10 cellular contexts compared by ENCODE assay signal in the genomic region with DNA sequence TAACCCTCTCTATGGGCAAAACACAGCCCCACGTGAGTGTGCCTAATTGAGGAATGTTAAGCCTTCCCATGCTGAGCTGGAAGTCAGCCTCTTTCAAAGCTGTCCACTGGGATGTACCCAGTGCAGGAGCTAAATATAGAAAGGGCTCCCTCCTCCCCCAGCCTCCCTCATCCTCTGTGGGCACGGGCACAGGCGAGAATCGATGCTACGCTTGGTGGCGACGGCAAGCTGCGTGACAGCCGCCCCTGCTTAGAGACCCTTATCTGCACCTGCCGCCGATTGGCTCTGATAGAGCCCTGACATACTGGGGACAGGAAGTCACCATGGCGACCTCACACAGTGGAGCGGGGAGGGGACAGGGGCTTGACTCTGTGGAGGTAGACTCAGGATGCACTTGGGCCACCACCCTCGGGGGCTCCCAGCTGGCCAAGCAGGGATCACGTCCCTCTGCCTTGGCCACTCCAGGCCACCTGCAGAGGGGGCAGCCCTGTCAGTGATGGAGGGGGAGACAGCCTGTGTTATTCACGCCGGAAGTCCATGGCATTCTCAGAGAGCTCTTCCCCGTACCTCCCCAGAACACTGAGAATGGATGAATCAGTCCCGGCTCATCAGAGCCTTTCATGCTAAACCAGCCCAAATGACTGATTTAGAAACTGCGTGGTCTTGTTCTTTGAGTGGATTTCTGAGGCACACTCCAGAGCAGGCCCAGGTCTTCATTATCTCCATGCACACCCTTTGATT.
DNase-seq lines count a peak whose midpoint lies in the region; ATAC-seq, FAIRE-seq and TF ChIP-seq lines count a peak whose summit lies in the region.
"Had no signal": no experiment of that assay in that cellular context is flagged by ENCODE, and none has a peak within 500 bp of the region (broad histone marks: within the 10 kb centered on the region; RNA-seq: fewer than 3 reads in every experiment).

No MANE protein-coding gene starts in this region.

- H2BK20ac ChIP-seq in H1 (ENCODE audit: low read length): no peak overlapping the region

- H2BK5ac ChIP-seq in H1 (ENCODE audit: low read depth, low read length): no peak overlapping the region

- no peaks in the 10 kb centered on the region for H3K79me2 ChIP-seq in H1 (ENCODE audit: control insufficient read depth in 1 of 2, insufficient read depth in 2 of 2, low read length in 2 of 2)

- 85% methylated on average over 20 of the region's 20 CpGs; no CpG with 5 or more reads in 1 of the 2 experiments for WGBS in H1 (ENCODE audit: extremely low coverage in 1 of 2, insufficient coverage in 1 of 2, insufficient read length in 1 of 2, insufficient replicate concordance in 2 of 2, low coverage in 1 of 2, low lambda C conversion rate in 2 of 2, missing lambda C conversion rate in 1 of 2), 2 experiments

- TF ChIP-seq POLR2A in H1 (IDR thresholded peaks at IDR 0.05; ENCODE audit: control extremely low read depth in 1 of 2, low read depth in 2 of 2, low read length in 2 of 2) (no peak), erythroblast (IDR thresholded peaks at IDR 0.05; ENCODE audit: low read length) (no peak)

- peaks cover 0 to 8% (median 2%) of the 10 kb centered on the region in 4 experiments; a peak in 5 of 7 replicates for H3K4me1 ChIP-seq in H1 (replicated peaks in 1 of 4; ENCODE audit: control insufficient read depth in 3 of 4, insufficient read depth in 4 of 4, low read length in 3 of 4)

- H2BK15ac ChIP-seq in H1 (ENCODE audit: low read length): no peak overlapping the region

- FAIRE-seq in H1 (lab: Jason Lieb, UNC): no peak

- H3K4ac ChIP-seq in H1 (replicated peaks; ENCODE audit: insufficient read length, low read depth, low read length): no peak overlapping the region

- TF ChIP-seq EP300 in H1 (IDR thresholded peaks at IDR 0.05; ENCODE audit: borderline replicate concordance in 1 of 2, low read depth in 2 of 2, low read length in 2 of 2): no peak

- no peak overlapping the region for H4K5ac ChIP-seq in H1 (ENCODE audit: insufficient read length, low read depth, low read length)

- H3K27ac ChIP-seq in H1 (ENCODE audit: low read depth, low read length): no peak overlapping the region
- H3K27ac ChIP-seq: 22Rv1, VCaP had no signal

- H2AFZ ChIP-seq in H1 (ENCODE audit: low read length): no peak overlapping the region

- H3K36me3 ChIP-seq in H1 (ENCODE audit: control insufficient read depth in 2 of 4, insufficient read depth in 4 of 4, low read length in 3 of 4): no peaks in the 10 kb centered on the region

- no peaks in the 10 kb centered on the region for H4K20me1 ChIP-seq in H1 (replicated peaks in 1 of 2; ENCODE audit: control insufficient read depth in 1 of 2, insufficient read depth in 2 of 2, low read length in 2 of 2)

- no peak for TF ChIP-seq RAD21 in H1 (IDR thresholded peaks at IDR 0.05 in 1 of 2, conservative IDR thresholded peaks at IDR 0.05 in 1 of 2; ENCODE audit: low read depth in 2 of 2, low read length in 2 of 2)

- no peak overlapping the region for H3K18ac ChIP-seq in H1 (ENCODE audit: extremely low read depth, low read length)

- H2BK120ac ChIP-seq in H1 (replicated peaks; ENCODE audit: low read depth, low read length): no peak overlapping the region

- peak; percentile 64 for DNase-seq in DMS 273 (lab: John Stamatoyannopoulos, UW; ENCODE audit: unreplicated experiment)
- DNase-seq in DMS 273 treated with DMSO at 0.1 percent for 48 hours (lab: John Stamatoyannopoulos, UW): no peak
- peak; percentile 34 for DNase-seq in NCI-H2227 treated with DMSO at 0.1 percent for 48 hours (lab: John Stamatoyannopoulos, UW)
- no peak for DNase-seq in H1 (ENCODE audit: low read depth in 1 of 2, low spot score in 2 of 2)
- peak; percentile 48 for DNase-seq in stimulated activated CD4-positive, alpha-beta T cell treated with anti-CD3 and anti-CD28 coated beads, Interleukin-1b, Interleukin-23, amount 100 ng/mL, for 48 hours
- no peak for DNase-seq in SKM-1 (lab: John Stamatoyannopoulos, UW; ENCODE audit: unreplicated experiment)
- no peak for DNase-seq in erythroblast (lab: John Stamatoyannopoulos, UW)

- H4K91ac ChIP-seq in H1 (replicated peaks; ENCODE audit: insufficient read length, low read length): no peak overlapping the region

- no peak overlapping the region for H3K4me2 ChIP-seq in H1 (ENCODE audit: insufficient read depth in 1 of 2, low read depth in 2 of 2, low read length in 2 of 2)

- POLR2A ChIA-PET in H1 (lab: Charles Lee; ENCODE audit: partially characterized antibody): interaction anchor here (0.6 kb wide), 1 partner anchor 29 kb away, joined by 3 read pairs; no protein-coding TSS in a partner anchor

- no peak overlapping the region for H3K4me3 ChIP-seq in H1 (ENCODE audit: extremely low read depth in 1 of 4, insufficient read depth in 2 of 4, low read depth in 3 of 4, low read length in 4 of 4)

- H3K9ac ChIP-seq in H1 (replicated peaks in 1 of 4; ENCODE audit: extremely low read depth in 1 of 4, low read depth in 3 of 4, low read length in 3 of 4): no peak overlapping the region

- H4K8ac ChIP-seq in H1 (ENCODE audit: extremely low read depth, insufficient read depth, low read length): no peak overlapping the region

- 0 out of 2 replicates have a peak, but pooled peaks cover 2% of the 10 kb centered on the region for H3K79me1 ChIP-seq in H1 (ENCODE audit: low read depth, low read length)

- H2AK5ac ChIP-seq in H1 (ENCODE audit: low read depth, low read length): no peak overlapping the region

- no peak overlapping the region for H3K23ac ChIP-seq in H1 (ENCODE audit: insufficient read length)

- H3K14ac ChIP-seq in H1 (ENCODE audit: insufficient read length): no peak overlapping the region

- CTCF ChIA-PET in H1 (lab: Charles Lee; ENCODE audit: partially characterized antibody): interaction anchor here (0.8 to 2.1 kb wide), 7 partner anchors 12 to 141 kb away, joined by 3 to 5 read pairs (median 3); no protein-coding TSS in a partner anchor

- no peaks in the 10 kb centered on the region for H3K23me2 ChIP-seq in H1 (ENCODE audit: low read depth, low read length)

- no peak overlapping the region for H3K56ac ChIP-seq in H1 (replicated peaks; ENCODE audit: insufficient read length, low read depth, low read length)

- no peak for TF ChIP-seq CTCF in H1 (IDR thresholded peaks at IDR 0.05; ENCODE audit: control extremely low read depth in 1 of 3, insufficient read depth in 1 of 3, low read depth in 1 of 3, low read length in 3 of 3)

- H3K27me3 ChIP-seq in H1 (replicated peaks in 1 of 4; ENCODE audit: control insufficient read depth in 3 of 4, extremely low read depth in 1 of 4, insufficient read depth in 3 of 4, low read length in 3 of 4): peaks cover 0 to 6% (median 2%) of the 10 kb centered on the region in 4 experiments; a peak in 5 of 7 replicates

- ATAC-seq in HG02623 (IDR thresholded peaks at IDR 0.05; ENCODE audit: unreplicated experiment): no peak

- no peak overlapping the region; the same call in 1 of the 2 replicates for H2BK12ac ChIP-seq in H1 (ENCODE audit: low read depth, low read length)

- H3K9me3 ChIP-seq in H1 (ENCODE audit: insufficient read depth in 2 of 2, low read depth in 1 of 2, low read length in 1 of 2): no peaks in the 10 kb centered on the region

TF ChIP-seq in H1, 55 proteins besides CTCF, POLR2A, EP300 and RAD21:
- peak; percentile 40; the same call in 1 of the 2 replicates for TF ChIP-seq POLR2AphosphoS5 (IDR thresholded peaks at IDR 0.05; ENCODE audit: low read depth, low read length)
- no peak for TF ChIP-seq HDAC6 (IDR thresholded peaks at IDR 0.05; ENCODE audit: low read depth, low read length)
- TF ChIP-seq EZH2 (IDR thresholded peaks at IDR 0.05; ENCODE audit: low read depth, low read length, severe bottlenecking): no peak
- TF ChIP-seq RBBP5 (IDR thresholded peaks at IDR 0.05; ENCODE audit: borderline replicate concordance, low read depth, low read length): no peak
- peak; percentile 90; the same call in 1 of the 2 replicates for TF ChIP-seq TCF12 (IDR thresholded peaks at IDR 0.05; ENCODE audit: low read depth, low read length)
- no peak for TF ChIP-seq CHD1 (IDR thresholded peaks at IDR 0.05; ENCODE audit: low read depth, low read length)
- no peak for TF ChIP-seq EGR1 (IDR thresholded peaks at IDR 0.05; ENCODE audit: borderline replicate concordance, low read depth, low read length)

Comparison
In these comparisons a context has a peak if more than half of its experiments do, and no peak if none do; other contexts are left out.
1. DNase-seq: peak in DMS 273 (single experiment), NCI-H2227 treated with DMSO at 0.1 percent for 48 hours (single experiment) and stimulated activated CD4-positive, alpha-beta T cell treated with anti-CD3 and anti-CD28 coated beads, Interleukin-1b, Interleukin-23, amount 100 ng/mL, for 48 hours (single experiment); none in DMS 273 treated with DMSO at 0.1 percent for 48 hours (single experiment), H1 (0 of 2), SKM-1 (single experiment) and erythroblast (0 of 2).